ENCODE assay signal across 1 cellular context in the genomic region with DNA sequence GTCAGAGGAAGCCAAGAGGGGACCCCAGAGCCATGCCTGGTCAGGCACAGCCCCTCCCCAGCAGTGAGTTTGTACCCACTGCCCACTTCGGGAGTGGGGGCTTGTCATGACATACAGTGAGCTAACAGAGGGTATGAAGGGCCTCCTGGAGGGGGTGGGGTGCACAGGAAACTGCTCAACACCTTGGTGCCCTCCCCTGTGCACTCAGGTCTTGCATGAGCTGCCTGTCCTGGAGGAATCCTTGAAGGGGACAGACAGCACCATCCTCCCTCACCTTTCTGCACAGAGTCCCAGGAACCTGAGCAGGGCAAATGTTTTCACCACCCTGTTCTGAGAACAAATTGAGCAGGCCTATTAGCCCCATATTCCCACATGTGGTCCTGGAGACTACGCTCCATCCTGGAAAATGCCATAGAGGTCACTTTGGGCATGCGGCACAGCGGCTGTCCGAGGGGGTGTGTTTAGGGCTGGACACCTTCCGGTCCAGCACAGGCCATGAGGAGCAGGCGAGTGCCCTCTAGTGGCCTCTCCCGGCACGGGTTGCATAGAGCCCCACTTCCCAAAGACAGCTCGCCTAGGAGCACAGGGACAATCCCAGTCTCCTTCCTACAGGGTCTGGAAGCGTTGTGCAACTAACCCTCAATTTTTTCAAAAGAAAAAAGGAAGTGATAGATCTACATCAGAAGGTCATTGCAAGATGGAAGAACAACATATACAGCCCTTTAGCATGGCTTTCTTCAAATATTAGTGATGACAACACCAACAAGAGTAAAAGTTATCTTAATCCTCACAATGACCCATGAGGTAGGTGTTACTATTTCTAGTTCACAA.
A peak's percentile ranks its signal among the peaks of the same experiment; 100 is the strongest.
TF ChIP-seq lines count a peak whose summit lies in the region.

No MANE protein-coding gene starts in this region.

TF ChIP-seq in HepG2, 621 proteins besides CTCF, POLR2A, EP300 and RAD21 (continued from another document and continues in another):
- TF ChIP-seq NR2F2 (IDR thresholded peaks at IDR 0.05; ENCODE audit: borderline replicate concordance, low read depth), result peak; percentile 54; the same call in 1 of the 2 replicates
- peak; percentile 92 for TF ChIP-seq ETV5 (CRISPR knock-in tag; IDR thresholded peaks at IDR 0.05; ENCODE audit: borderline replicate concordance)
- 0 out of 2 replicates have a peak, but pooled peaks have one; percentile 9 for TF ChIP-seq ZNF570 (CRISPR knock-in tag; IDR thresholded peaks at IDR 0.05; ENCODE audit: borderline replicate concordance)
- no peak for TF ChIP-seq CENPT (CRISPR knock-in tag; IDR thresholded peaks at IDR 0.05; ENCODE audit: low read depth)
- TF ChIP-seq RBFOX2 (IDR thresholded peaks at IDR 0.05; ENCODE audit: low read depth, low read length), result 0 out of 2 replicates have a peak, but pooled peaks have one; percentile 25
- no peak for TF ChIP-seq LCORL (IDR thresholded peaks at IDR 0.05)
- TF ChIP-seq LCORL (CRISPR knock-in tag; IDR thresholded peaks at IDR 0.05), result peak; percentile 84
- TF ChIP-seq, protein P1, sequence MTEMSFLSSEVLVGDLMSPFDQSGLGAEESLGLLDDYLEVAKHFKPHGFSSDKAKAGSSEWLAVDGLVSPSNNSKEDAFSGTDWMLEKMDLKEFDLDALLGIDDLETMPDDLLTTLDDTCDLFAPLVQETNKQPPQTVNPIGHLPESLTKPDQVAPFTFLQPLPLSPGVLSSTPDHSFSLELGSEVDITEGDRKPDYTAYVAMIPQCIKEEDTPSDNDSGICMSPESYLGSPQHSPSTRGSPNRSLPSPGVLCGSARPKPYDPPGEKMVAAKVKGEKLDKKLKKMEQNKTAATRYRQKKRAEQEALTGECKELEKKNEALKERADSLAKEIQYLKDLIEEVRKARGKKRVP (CRISPR knock-in tag; IDR thresholded peaks at IDR 0.05), result peak in 1 of 2 experiments; percentile 35; a peak in 1 of 4 replicates
- TF ChIP-seq TMF1 (CRISPR knock-in tag; IDR thresholded peaks at IDR 0.05; ENCODE audit: low read depth), result 0 out of 2 replicates have a peak, but pooled peaks have one; percentile 69
- no peak for TF ChIP-seq ZBTB10 (CRISPR knock-in tag; IDR thresholded peaks at IDR 0.05; ENCODE audit: borderline replicate concordance)
- no peak for TF ChIP-seq ZNF264 (CRISPR knock-in tag; IDR thresholded peaks at IDR 0.05)
- TF ChIP-seq, protein P2, sequence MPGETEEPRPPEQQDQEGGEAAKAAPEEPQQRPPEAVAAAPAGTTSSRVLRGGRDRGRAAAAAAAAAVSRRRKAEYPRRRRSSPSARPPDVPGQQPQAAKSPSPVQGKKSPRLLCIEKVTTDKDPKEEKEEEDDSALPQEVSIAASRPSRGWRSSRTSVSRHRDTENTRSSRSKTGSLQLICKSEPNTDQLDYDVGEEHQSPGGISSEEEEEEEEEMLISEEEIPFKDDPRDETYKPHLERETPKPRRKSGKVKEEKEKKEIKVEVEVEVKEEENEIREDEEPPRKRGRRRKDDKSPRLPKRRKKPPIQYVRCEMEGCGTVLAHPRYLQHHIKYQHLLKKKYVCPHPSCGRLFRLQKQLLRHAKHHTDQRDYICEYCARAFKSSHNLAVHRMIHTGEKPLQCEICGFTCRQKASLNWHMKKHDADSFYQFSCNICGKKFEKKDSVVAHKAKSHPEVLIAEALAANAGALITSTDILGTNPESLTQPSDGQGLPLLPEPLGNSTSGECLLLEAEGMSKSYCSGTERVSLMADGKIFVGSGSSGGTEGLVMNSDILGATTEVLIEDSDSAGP (CRISPR knock-in tag; IDR thresholded peaks at IDR 0.05; ENCODE audit: borderline replicate concordance), result peak; percentile 71
- TF ChIP-seq ZNF552 (CRISPR knock-in tag; IDR thresholded peaks at IDR 0.05; ENCODE audit: borderline replicate concordance), result 0 out of 2 replicates have a peak, but pooled peaks have one; percentile 71
- TF ChIP-seq CREB1 (IDR thresholded peaks at IDR 0.05), result no peak
- peak; percentile 80 for TF ChIP-seq CREB1 (CRISPR knock-in tag; IDR thresholded peaks at IDR 0.05)
- peak; percentile 49; the same call in 1 of the 2 replicates for TF ChIP-seq TGIF2 (CRISPR knock-in tag; IDR thresholded peaks at IDR 0.05)
- no peak for TF ChIP-seq MTF1 (CRISPR knock-in tag; IDR thresholded peaks at IDR 0.05)
- TF ChIP-seq ZNF510 (CRISPR knock-in tag; IDR thresholded peaks at IDR 0.05; ENCODE audit: low read depth), result no peak
- TF ChIP-seq CBX1 (IDR thresholded peaks at IDR 0.05; ENCODE audit: low read depth), result peak; percentile 93
- no peak for TF ChIP-seq ATF5 (CRISPR knock-in tag; IDR thresholded peaks at IDR 0.05; ENCODE audit: low read depth)
- 0 out of 2 replicates have a peak, but pooled peaks have one; percentile 35 for TF ChIP-seq BCL6 (CRISPR knock-in tag; IDR thresholded peaks at IDR 0.05)
- no peak for TF ChIP-seq RORA (CRISPR knock-in tag; IDR thresholded peaks at IDR 0.05)
- TF ChIP-seq, protein P3, sequence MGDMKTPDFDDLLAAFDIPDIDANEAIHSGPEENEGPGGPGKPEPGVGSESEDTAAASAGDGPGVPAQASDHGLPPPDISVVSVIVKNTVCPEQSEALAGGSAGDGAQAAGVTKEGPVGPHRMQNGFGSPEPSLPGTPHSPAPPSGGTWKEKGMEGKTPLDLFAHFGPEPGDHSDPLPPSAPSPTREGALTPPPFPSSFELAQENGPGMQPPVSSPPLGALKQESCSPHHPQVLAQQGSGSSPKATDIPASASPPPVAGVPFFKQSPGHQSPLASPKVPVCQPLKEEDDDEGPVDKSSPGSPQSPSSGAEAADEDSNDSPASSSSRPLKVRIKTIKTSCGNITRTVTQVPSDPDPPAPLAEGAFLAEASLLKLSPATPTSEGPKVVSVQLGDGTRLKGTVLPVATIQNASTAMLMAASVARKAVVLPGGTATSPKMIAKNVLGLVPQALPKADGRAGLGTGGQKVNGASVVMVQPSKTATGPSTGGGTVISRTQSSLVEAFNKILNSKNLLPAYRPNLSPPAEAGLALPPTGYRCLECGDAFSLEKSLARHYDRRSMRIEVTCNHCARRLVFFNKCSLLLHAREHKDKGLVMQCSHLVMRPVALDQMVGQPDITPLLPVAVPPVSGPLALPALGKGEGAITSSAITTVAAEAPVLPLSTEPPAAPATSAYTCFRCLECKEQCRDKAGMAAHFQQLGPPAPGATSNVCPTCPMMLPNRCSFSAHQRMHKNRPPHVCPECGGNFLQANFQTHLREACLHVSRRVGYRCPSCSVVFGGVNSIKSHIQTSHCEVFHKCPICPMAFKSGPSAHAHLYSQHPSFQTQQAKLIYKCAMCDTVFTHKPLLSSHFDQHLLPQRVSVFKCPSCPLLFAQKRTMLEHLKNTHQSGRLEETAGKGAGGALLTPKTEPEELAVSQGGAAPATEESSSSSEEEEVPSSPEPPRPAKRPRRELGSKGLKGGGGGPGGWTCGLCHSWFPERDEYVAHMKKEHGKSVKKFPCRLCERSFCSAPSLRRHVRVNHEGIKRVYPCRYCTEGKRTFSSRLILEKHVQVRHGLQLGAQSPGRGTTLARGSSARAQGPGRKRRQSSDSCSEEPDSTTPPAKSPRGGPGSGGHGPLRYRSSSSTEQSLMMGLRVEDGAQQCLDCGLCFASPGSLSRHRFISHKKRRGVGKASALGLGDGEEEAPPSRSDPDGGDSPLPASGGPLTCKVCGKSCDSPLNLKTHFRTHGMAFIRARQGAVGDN (CRISPR knock-in tag; IDR thresholded peaks at IDR 0.05), result peak; percentile 90
- TF ChIP-seq, protein P4, sequence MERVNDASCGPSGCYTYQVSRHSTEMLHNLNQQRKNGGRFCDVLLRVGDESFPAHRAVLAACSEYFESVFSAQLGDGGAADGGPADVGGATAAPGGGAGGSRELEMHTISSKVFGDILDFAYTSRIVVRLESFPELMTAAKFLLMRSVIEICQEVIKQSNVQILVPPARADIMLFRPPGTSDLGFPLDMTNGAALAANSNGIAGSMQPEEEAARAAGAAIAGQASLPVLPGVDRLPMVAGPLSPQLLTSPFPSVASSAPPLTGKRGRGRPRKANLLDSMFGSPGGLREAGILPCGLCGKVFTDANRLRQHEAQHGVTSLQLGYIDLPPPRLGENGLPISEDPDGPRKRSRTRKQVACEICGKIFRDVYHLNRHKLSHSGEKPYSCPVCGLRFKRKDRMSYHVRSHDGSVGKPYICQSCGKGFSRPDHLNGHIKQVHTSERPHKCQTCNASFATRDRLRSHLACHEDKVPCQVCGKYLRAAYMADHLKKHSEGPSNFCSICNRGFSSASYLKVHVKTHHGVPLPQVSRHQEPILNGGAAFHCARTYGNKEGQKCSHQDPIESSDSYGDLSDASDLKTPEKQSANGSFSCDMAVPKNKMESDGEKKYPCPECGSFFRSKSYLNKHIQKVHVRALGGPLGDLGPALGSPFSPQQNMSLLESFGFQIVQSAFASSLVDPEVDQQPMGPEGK (CRISPR knock-in tag; IDR thresholded peaks at IDR 0.05), result peak; percentile 79
- no peak for TF ChIP-seq THAP7 (CRISPR knock-in tag; IDR thresholded peaks at IDR 0.05)
- TF ChIP-seq ZNF292 (CRISPR knock-in tag; IDR thresholded peaks at IDR 0.05; ENCODE audit: borderline replicate concordance, low read depth), result no peak
- TF ChIP-seq, protein P5, sequence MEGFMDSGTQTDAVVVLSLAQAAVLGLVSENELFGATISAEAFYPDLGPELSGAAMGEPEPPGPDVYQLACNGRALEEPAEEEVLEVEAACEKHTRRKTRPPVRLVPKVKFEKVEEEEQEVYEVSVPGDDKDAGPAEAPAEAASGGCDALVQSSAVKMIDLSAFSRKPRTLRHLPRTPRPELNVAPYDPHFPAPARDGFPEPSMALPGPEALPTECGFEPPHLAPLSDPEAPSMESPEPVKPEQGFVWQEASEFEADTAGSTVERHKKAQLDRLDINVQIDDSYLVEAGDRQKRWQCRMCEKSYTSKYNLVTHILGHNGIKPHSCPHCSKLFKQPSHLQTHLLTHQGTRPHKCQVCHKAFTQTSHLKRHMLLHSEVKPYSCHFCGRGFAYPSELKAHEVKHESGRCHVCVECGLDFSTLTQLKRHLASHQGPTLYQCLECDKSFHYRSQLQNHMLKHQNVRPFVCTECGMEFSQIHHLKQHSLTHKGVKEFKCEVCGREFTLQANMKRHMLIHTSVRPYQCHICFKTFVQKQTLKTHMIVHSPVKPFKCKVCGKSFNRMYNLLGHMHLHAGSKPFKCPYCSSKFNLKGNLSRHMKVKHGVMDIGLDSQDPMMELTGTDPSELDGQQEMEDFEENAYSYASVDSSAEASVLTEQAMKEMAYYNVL (CRISPR knock-in tag; IDR thresholded peaks at IDR 0.05; ENCODE audit: borderline replicate concordance), result peak; percentile 34; the same call in 1 of the 2 replicates
- TF ChIP-seq HMGXB4 (CRISPR knock-in tag; IDR thresholded peaks at IDR 0.05; ENCODE audit: borderline replicate concordance in 1 of 2, low read depth in 1 of 2), result peak; percentile 88 to 92
- TF ChIP-seq KDM5B (CRISPR knock-in tag; IDR thresholded peaks at IDR 0.05; ENCODE audit: borderline replicate concordance), result 0 out of 2 replicates have a peak, but pooled peaks have one; percentile 70
